Comparison of ENCODE assay signal across 1 cellular context in genomic region chr18:2223859-2224258, GRCh38.
TF ChIP-seq lines count a peak whose summit lies in the region.

No MANE protein-coding gene starts in this region.

TF ChIP-seq in liver, 16 proteins besides CTCF, POLR2A, EP300 and RAD21 (continued from another document):
- TF ChIP-seq MAX (IDR thresholded peaks at IDR 0.05) (no peak), JUND (IDR thresholded peaks at IDR 0.05) (no peak)
